Comparison of ENCODE assay signal across 26 cellular contexts in genomic region chr1:98391175-98391574, GRCh38.
A peak's percentile ranks its signal among the peaks of the same experiment; 100 is the strongest.
DNase-seq lines count a peak whose midpoint lies in the region; ATAC-seq, FAIRE-seq and TF ChIP-seq lines count a peak whose summit lies in the region.
"Had no signal": no experiment of that assay in that cellular context is flagged by ENCODE, and none has a peak within 500 bp of the region (broad histone marks: within the 10 kb centered on the region; RNA-seq: fewer than 3 reads in every experiment).

No MANE protein-coding gene starts in this region.

- intact Hi-C loops in mammary epithelial cell (cut with micrococcal nuclease), result no loop called here
- intact Hi-C loops in breast epithelium (cut with DNase I; ENCODE audit: low total_unique reads), result no loop called here

- H3K9me3 Mint-ChIP-seq in astrocyte (ENCODE audit: unreplicated experiment), result no peaks in the 10 kb centered on the region
- H3K9me3 Mint-ChIP-seq: CD4-positive, alpha-beta T cell; CD8-positive, alpha-beta memory T cell had no signal

- dilution Hi-C loops in mammary epithelial cell (cut with HindIII; ENCODE audit: low sequenced_read_pairs), result no loop called here

- CTCF ChIA-PET in mammary epithelial cell (lab: Charles Lee; ENCODE audit: low non-redundant PET), result no interaction called here

- H4K20me1 ChIP-seq in mammary epithelial cell (ENCODE audit: insufficient read depth, low read length), result no peaks in the 10 kb centered on the region
- no peaks in the 10 kb centered on the region for H4K20me1 ChIP-seq in astrocyte (ENCODE audit: insufficient read depth, low read length)
- H4K20me1 ChIP-seq: BLaER1 treated with 17β-estradiol and CSF1 and Interleukin-3, amounts not matched to agents 10 nM and 100 nM had no signal

- H3K27ac ChIP-seq in mammary epithelial cell (ENCODE audit: insufficient read depth, low read depth, low read length), result no peak overlapping the region
- no peak overlapping the region for H3K27ac ChIP-seq in breast epithelium
- no peak overlapping the region for H3K27ac ChIP-seq in astrocyte (ENCODE audit: low read depth, low read length)
- no peak overlapping the region for H3K27ac ChIP-seq in small intestine (ENCODE audit: low read depth in 1 of 2, low read length in 1 of 2)
- H3K27ac ChIP-seq: 22Rv1, GM23248 had no signal

- DNase-seq in mammary epithelial cell (no peak), breast epithelium (ENCODE audit: low spot score in 2 of 2) (no peak), astrocyte (ENCODE audit: low read depth) (no peak), small intestine (peak; percentile 21), DMS153 treated with DMSO at 0.1 percent for 48 hours (lab: John Stamatoyannopoulos, UW; ENCODE audit: unreplicated experiment) (no peak)
- DNase-seq: ACHN; AML-193; BE2C; CD4-positive, alpha-beta T cell; CD8-positive, alpha-beta memory T cell; DMS 273 treated with DMSO at 0.1 percent for 48 hours; DMS53; DMS79 treated with DMSO at 0.1 percent for 48 hours; GM23248; H7; HCEC 1CT had no signal

- H2AFZ ChIP-seq in mammary epithelial cell (ENCODE audit: low read depth, low read length) (peak overlapping the region; percentile 14), astrocyte (ENCODE audit: low read depth, low read length) (no peak overlapping the region)
- H2AFZ ChIP-seq: GM23248 had no signal

- no peaks in the 10 kb centered on the region for H3K27me3 Mint-ChIP-seq in astrocyte (ENCODE audit: low read depth, unreplicated experiment)
- H3K27me3 Mint-ChIP-seq: CD4-positive, alpha-beta T cell; CD8-positive, alpha-beta memory T cell had no signal

- H3K4me1 ChIP-seq in mammary epithelial cell (ENCODE audit: insufficient read depth, low read length) (peaks cover 38% of the 10 kb centered on the region), breast epithelium (no peaks in the 10 kb centered on the region), astrocyte (ENCODE audit: insufficient read depth, low read length) (peaks cover 15% of the 10 kb centered on the region), small intestine (ENCODE audit: control insufficient read depth in 2 of 2, insufficient read depth in 1 of 2, low read depth in 1 of 2, low read length in 1 of 2) (no peaks in the 10 kb centered on the region)

- H3K27ac Mint-ChIP-seq in astrocyte (ENCODE audit: unreplicated experiment), result peak overlapping the region; percentile 20
- H3K27ac Mint-ChIP-seq: CD14-positive monocyte; CD4-positive, alpha-beta T cell; CD8-positive, alpha-beta memory T cell had no signal

- H3K36me3 ChIP-seq in mammary epithelial cell (ENCODE audit: insufficient read depth, low read length) (no peaks in the 10 kb centered on the region), breast epithelium (no peaks in the 10 kb centered on the region), astrocyte (ENCODE audit: insufficient read depth, low read length) (no peaks in the 10 kb centered on the region), small intestine (ENCODE audit: control insufficient read depth in 2 of 2, insufficient read depth in 2 of 2, low read length in 2 of 2) (no peaks in the 10 kb centered on the region)
- H3K36me3 ChIP-seq: BE2C; BLaER1 treated with 17β-estradiol and CSF1 and Interleukin-3, amounts not matched to agents 10 nM and 100 nM had no signal

- in situ Hi-C loops in mammary epithelial cell (cut with MboI; ENCODE audit: low sequenced_read_pairs in 2 of 2), result no loop called here

- no peak for FAIRE-seq in astrocyte (lab: Jason Lieb, UNC)
- FAIRE-seq in small intestine (lab: Jason Lieb, UNC), result no peak
- FAIRE-seq: A204.1, D721Med, G401.6, GM12892, GM19239, H1 had no signal

- H3K9ac ChIP-seq in mammary epithelial cell (ENCODE audit: insufficient read depth, low read length) (no peak overlapping the region), astrocyte (ENCODE audit: low read length) (no peak overlapping the region)
- H3K9ac ChIP-seq: BLaER1 treated with 17β-estradiol and CSF1 and Interleukin-3, amounts not matched to agents 10 nM and 100 nM; GM23248 had no signal

- no peak for ATAC-seq in GM18519 (IDR thresholded peaks at IDR 0.05; ENCODE audit: low FRiP score, unreplicated experiment)

- TF ChIP-seq CTCF in mammary epithelial cell (conservative IDR thresholded peaks at IDR 0.05 in 1 of 2, IDR thresholded peaks at IDR 0.05 in 1 of 2; ENCODE audit: extremely low read depth in 1 of 2, insufficient read depth in 1 of 2, low read depth in 1 of 2, low read length in 2 of 2), result no peak
- no peak for TF ChIP-seq CTCF in breast epithelium (IDR thresholded peaks at IDR 0.05)
- TF ChIP-seq CTCF in astrocyte (IDR thresholded peaks at IDR 0.05; ENCODE audit: insufficient read depth, low read depth, low read length), result no peak

- H3K4me1 Mint-ChIP-seq in astrocyte (ENCODE audit: low read depth, unreplicated experiment), result peaks cover 26% of the 10 kb centered on the region

- H3K4me2 ChIP-seq in mammary epithelial cell (ENCODE audit: insufficient read depth, low read depth, low read length), result no peak overlapping the region
- H3K4me2 ChIP-seq in astrocyte (ENCODE audit: low read length), result no peak overlapping the region

- H3K4me3 ChIP-seq in mammary epithelial cell (replicated peaks in 1 of 3; ENCODE audit: insufficient read depth in 1 of 3, low read depth in 2 of 3, low read length in 3 of 3), result no peak overlapping the region
- no peak overlapping the region for H3K4me3 ChIP-seq in breast epithelium
- no peak overlapping the region for H3K4me3 ChIP-seq in astrocyte (ENCODE audit: insufficient read depth, low read depth, low read length)
- H3K4me3 ChIP-seq in small intestine (ENCODE audit: low read depth in 1 of 2, low read length in 2 of 2), result no peak overlapping the region
- H3K4me3 ChIP-seq: BLaER1 treated with 17β-estradiol and CSF1 and Interleukin-3, amounts not matched to agents 10 nM and 100 nM; GM23248 had no signal

- 83% methylated on average over 1 of the region's 1 CpG for WGBS in mammary epithelial cell (ENCODE audit: low coverage, missing lambda C conversion rate)
- WGBS in small intestine, 3 donors, result 35 to 63% (median 45%) methylated on average over 1 of the region's 1 CpG

- no TSS peak for BruUV-seq in mammary epithelial cell (replicated peaks; lab: Mats Ljungman, UMichigan)

- H3K9me3 ChIP-seq in mammary epithelial cell (replicated peaks; ENCODE audit: insufficient read depth, low read length) (no peaks in the 10 kb centered on the region), breast epithelium (no peaks in the 10 kb centered on the region), astrocyte (ENCODE audit: insufficient read depth, low read depth, low read length) (no peaks in the 10 kb centered on the region), small intestine (ENCODE audit: control insufficient read depth, low read depth) (no peaks in the 10 kb centered on the region)
- H3K9me3 ChIP-seq: BE2C had no signal

- H3K27me3 ChIP-seq in mammary epithelial cell (ENCODE audit: insufficient read depth, low read length), result no peaks in the 10 kb centered on the region
- H3K27me3 ChIP-seq in breast epithelium, result no peaks in the 10 kb centered on the region
- H3K27me3 ChIP-seq in astrocyte (ENCODE audit: insufficient read depth, low read length), result no peaks in the 10 kb centered on the region
- no peaks in the 10 kb centered on the region for H3K27me3 ChIP-seq in small intestine (ENCODE audit: control insufficient read depth in 2 of 2, insufficient read depth in 2 of 2, low read length in 2 of 2)
- H3K27me3 ChIP-seq: BE2C; BLaER1 treated with 17β-estradiol and CSF1 and Interleukin-3, amounts not matched to agents 10 nM and 100 nM had no signal

- H3K4me3 Mint-ChIP-seq in astrocyte (ENCODE audit: unreplicated experiment), result no peak overlapping the region
- H3K4me3 Mint-ChIP-seq: CD14-positive monocyte; CD4-positive, alpha-beta T cell; CD8-positive, alpha-beta memory T cell had no signal

- TF ChIP-seq POLR2A in breast epithelium (IDR thresholded peaks at IDR 0.05), result no peak

- no peaks in the 10 kb centered on the region for H3K79me2 ChIP-seq in mammary epithelial cell (ENCODE audit: insufficient read depth, low read length)
- no peaks in the 10 kb centered on the region for H3K79me2 ChIP-seq in astrocyte (ENCODE audit: insufficient read depth, low read length)

- no peaks in the 10 kb centered on the region for H3K36me3 Mint-ChIP-seq in astrocyte (ENCODE audit: low read depth, unreplicated experiment)
- H3K36me3 Mint-ChIP-seq: CD14-positive monocyte; CD8-positive, alpha-beta memory T cell had no signal
